ENCODE assay signal across 8 cellular contexts in genomic region chr12:62210422-62210821, GRCh38. TPM values are rescaled to one million over a fixed set of nuclear protein-coding genes. Genes with fewer than 3 reads are reported as not detected.
DNase-seq lines count a peak whose midpoint lies in the region; ATAC-seq and TF ChIP-seq lines count a peak whose summit lies in the region.

No MANE protein-coding gene starts in this region.

- no peak overlapping the region for H2AFZ ChIP-seq in MM.1S (ENCODE audit: low read length)

- no peak overlapping the region for H3K4me2 ChIP-seq in MM.1S (ENCODE audit: low read depth, low read length)

- CTCF ChIA-PET in activated CD4-positive, alpha-beta memory T cell treated with anti-CD3 and anti-CD28 coated beads, Interleukin-2, amount 10 ng/mL, durations not matched to agents 7 days and 5 days (lab: Charles Lee), result interaction anchor here (0.7 to 1.8 kb wide), 10 partner anchors 8 to 53 kb away, joined by 3 to 11 read pairs (median 4); a partner anchor contains a TSS

- H3K36me3 ChIP-seq in MM.1S (replicated peaks; ENCODE audit: insufficient read depth, low read length) (no peaks in the 10 kb centered on the region), psoas muscle (ENCODE audit: insufficient read depth in 1 of 2, low read depth in 1 of 2) (no peaks in the 10 kb centered on the region)

- H3K27me3 ChIP-seq in MM.1S (replicated peaks; ENCODE audit: insufficient read depth, low read length) (no peaks in the 10 kb centered on the region), psoas muscle (ENCODE audit: insufficient read depth in 3 of 3, low read length in 2 of 3) (peaks cover 0 to 2% (median 0%) of the 10 kb centered on the region in 3 donors)

- no peaks in the 10 kb centered on the region for H3F3A ChIP-seq in MM.1S (ENCODE audit: insufficient read depth, low read length)

- H3K27ac Mint-ChIP-seq in activated CD4-positive, alpha-beta memory T cell treated with anti-CD3 and anti-CD28 coated beads, Interleukin-2, amount 10 ng/mL, durations not matched to agents 7 days and 5 days, result no peak overlapping the region

- no peak overlapping the region for H3K4me3 ChIP-seq in MM.1S (ENCODE audit: low read length)
- H3K4me3 ChIP-seq in fibroblast of pulmonary artery (replicated peaks; ENCODE audit: low read depth, low read length), result no peak overlapping the region
- H3K4me3 ChIP-seq in psoas muscle, result no peak overlapping the region

- POLR2A ChIA-PET in activated CD4-positive, alpha-beta memory T cell treated with anti-CD3 and anti-CD28 coated beads, Interleukin-2, amount 10 ng/mL, durations not matched to agents 7 days and 5 days (lab: Charles Lee), result interaction anchor here (0.5 kb wide), 1 partner anchor 347 kb away, joined by 3 read pairs; no protein-coding TSS in a partner anchor

- intact Hi-C loops in psoas muscle (cut with DNase I), result no loop called here

- no peaks in the 10 kb centered on the region for H3K9me2 ChIP-seq in MM.1S (replicated peaks; ENCODE audit: insufficient read depth, low read length)

- WGBS in psoas muscle, 3 donors, result 31 to 33% (median 31%) methylated on average over 7 of the region's 7 CpGs

- no peaks in the 10 kb centered on the region for H3K9me3 Mint-ChIP-seq in activated CD4-positive, alpha-beta memory T cell treated with anti-CD3 and anti-CD28 coated beads, Interleukin-2, amount 10 ng/mL, durations not matched to agents 7 days and 5 days

- DNase-seq in NCI-H524 (lab: John Stamatoyannopoulos, UW), result peak; percentile 8 to 45
- DNase-seq in NCI-H524 treated with DMSO at 0.1 percent for 48 hours (lab: John Stamatoyannopoulos, UW), result no peak
- DNase-seq in MM.1S, result peak; percentile 56
- DNase-seq in activated CD4-positive, alpha-beta memory T cell treated with anti-CD3 and anti-CD28 coated beads, Interleukin-2, amount 10 ng/mL, durations not matched to agents 7 days and 5 days, result peak; percentile 43
- DNase-seq in fibroblast of pulmonary artery (ENCODE audit: low read depth), result peak; percentile 67
- DNase-seq in psoas muscle, result peak; percentile 18 to 52

- H3K27ac ChIP-seq in MM.1S (ENCODE audit: low read length), result no peak overlapping the region
- no peak overlapping the region for H3K27ac ChIP-seq in psoas muscle

- H3K9me3 ChIP-seq in MM.1S (replicated peaks; ENCODE audit: insufficient read depth, low read length) (no peaks in the 10 kb centered on the region), psoas muscle (no peaks in the 10 kb centered on the region)

- H3K36me3 Mint-ChIP-seq in activated CD4-positive, alpha-beta memory T cell treated with anti-CD3 and anti-CD28 coated beads, Interleukin-2, amount 10 ng/mL, durations not matched to agents 7 days and 5 days (ENCODE audit: low read depth), result no peaks in the 10 kb centered on the region

- peak; percentile 76 for ATAC-seq in GM21786 (IDR thresholded peaks at IDR 0.05; ENCODE audit: unreplicated experiment)
- ATAC-seq in psoas muscle, result peak in 1 of 4 donors; percentile 52
- ATAC-seq in HG03045 (IDR thresholded peaks at IDR 0.05; ENCODE audit: unreplicated experiment), result no peak

- TF ChIP-seq CTCF in MM.1S (IDR thresholded peaks at IDR 0.05; ENCODE audit: low read length) (peak; percentile 86), fibroblast of pulmonary artery (IDR thresholded peaks at IDR 0.05; ENCODE audit: low read length, missing control alignments) (peak; percentile 95), psoas muscle (IDR thresholded peaks at IDR 0.05) (peak; percentile 71)

- H3K4me3 Mint-ChIP-seq in activated CD4-positive, alpha-beta memory T cell treated with anti-CD3 and anti-CD28 coated beads, Interleukin-2, amount 10 ng/mL, durations not matched to agents 7 days and 5 days, result no peak overlapping the region

- H3K9ac ChIP-seq in MM.1S (ENCODE audit: low read length), result no peak overlapping the region

- H3K4me1 ChIP-seq in MM.1S (ENCODE audit: low read length), result no peaks in the 10 kb centered on the region
- H3K4me1 ChIP-seq in psoas muscle, result no peaks in the 10 kb centered on the region

- peaks cover 12% of the 10 kb centered on the region for H3K27me3 Mint-ChIP-seq in activated CD4-positive, alpha-beta memory T cell treated with anti-CD3 and anti-CD28 coated beads, Interleukin-2, amount 10 ng/mL, durations not matched to agents 7 days and 5 days

- no peaks in the 10 kb centered on the region for H3K79me2 ChIP-seq in MM.1S (ENCODE audit: low read length)

- H3K4me1 Mint-ChIP-seq in activated CD4-positive, alpha-beta memory T cell treated with anti-CD3 and anti-CD28 coated beads, Interleukin-2, amount 10 ng/mL, durations not matched to agents 7 days and 5 days, result peaks cover 9% of the 10 kb centered on the region

- no peaks in the 10 kb centered on the region for H4K20me1 ChIP-seq in MM.1S (ENCODE audit: insufficient read depth, low read length)

RNA-seq across cellular contexts. Expression of gene USP15, which starts 49.8 kb away (rescaled TPM):
- total RNA-seq in activated CD4-positive, alpha-beta memory T cell treated with anti-CD3 and anti-CD28 coated beads, Interleukin-2, amount 10 ng/mL, durations not matched to agents 7 days and 5 days, result 100 to 1,000 TPM; 134 to 161 TPM
- total RNA-seq in psoas muscle, result 10 to 100 TPM; 41.4 to 65.6 (median 50.9) TPM
- polyA plus RNA-seq in psoas muscle, result 10 to 100 TPM; 27.6 to 49.2 (median 28.9) TPM
